25 cellular contexts compared by ENCODE assay signal in the genomic region with DNA sequence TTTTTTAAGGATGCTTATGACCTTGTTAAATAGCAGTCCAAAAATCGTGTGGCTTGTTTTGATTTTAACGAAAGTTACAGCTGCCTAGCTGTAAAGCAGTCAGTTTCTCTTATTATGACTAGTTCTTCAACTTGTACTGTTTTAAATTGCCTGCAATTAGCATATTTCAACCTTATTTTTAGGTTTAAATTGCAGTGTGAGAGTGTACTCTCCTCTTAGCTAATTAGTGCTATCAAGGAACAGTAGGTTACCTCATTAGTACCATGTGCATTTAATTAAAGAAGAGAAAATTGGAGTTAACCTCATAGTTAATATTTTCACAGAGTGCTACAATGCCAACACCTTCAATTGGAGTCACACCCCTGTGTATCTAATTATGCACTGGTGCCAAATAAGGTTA.
"Had no signal": no experiment of that assay in that cellular context is flagged by ENCODE, and none has a peak within 500 bp of the region (broad histone marks: within the 10 kb centered on the region; RNA-seq: fewer than 3 reads in every experiment).

No MANE protein-coding gene starts in this region.

- H2AFZ ChIP-seq: neural progenitor cell, parathyroid adenoma had no signal

- H3K9me3 ChIP-seq: ovary, psoas muscle, right lobe of liver, sigmoid colon, stomach, thoracic aorta, thyroid gland, tibial nerve, upper lobe of left lung, vagina had no signal

- H3K4me2 ChIP-seq: neural progenitor cell had no signal

- H3K36me3 ChIP-seq: neural progenitor cell, ovary, right lobe of liver, sigmoid colon, stomach, thoracic aorta, thyroid gland, tibial nerve, upper lobe of left lung, vagina had no signal

- ATAC-seq: psoas muscle; right cardiac atrium; right lobe of liver; stimulated activated effector memory CD8-positive, alpha-beta T cell treated with anti-CD3 and anti-CD28 coated beads, Interleukin-12 subunit alpha, Interleukin-12 subunit beta, amount 100 ng/mL, for 72 hours; stimulated activated naive B cell treated with anti-CD40 and anti-IgM and Interleukin-4, amounts not matched to agents 10 μg/mL and 1 μg/mL and 100 μg/mL, for 72 hours had no signal

- H3K27me3 ChIP-seq: neural progenitor cell, ovary, right lobe of liver, sigmoid colon, stomach, thyroid gland, tibial nerve, upper lobe of left lung, vagina had no signal

- FAIRE-seq: small intestine, urothelium cell line had no signal

- DNase-seq: occipital lobe; ovary; posterior cingulate gyrus; psoas muscle; right cardiac atrium; right lobe of liver; sigmoid colon; small intestine; stimulated activated CD4-positive, alpha-beta T cell treated with anti-CD3 and anti-CD28 coated beads, Interleukin-15, amount 100 ng/mL, for 24 hours; stimulated activated CD4-positive, alpha-beta T cell treated with anti-CD3 and anti-CD28 coated beads, Interleukin-2, amount 100 ng/mL, for 24 hours; stimulated activated CD4-positive, alpha-beta T cell treated with anti-CD3 and anti-CD28 coated beads, Interleukin-2, amount 100 ng/mL, for 48 hours; stimulated activated CD4-positive, alpha-beta T cell treated with anti-CD3 and anti-CD28 coated beads, Interleukin-4, amount 100 ng/mL, for 24 hours; stimulated activated naive B cell treated with anti-CD40 and anti-IgM and Interleukin-4, amounts not matched to agents 10 μg/mL and 1 μg/mL and 100 μg/mL, for 72 hours; stimulated activated naive CD4-positive, alpha-beta T cell treated with Interleukin-2 at 50 U/mL for 16 hours; stomach; thyroid gland; trophoblast cell; upper lobe of left lung had no signal

- H3K27ac ChIP-seq: neural progenitor cell, ovary, parathyroid adenoma, psoas muscle, right lobe of liver, sigmoid colon, stomach, thoracic aorta, thyroid gland, tibial nerve, upper lobe of left lung, vagina had no signal

- H3K79me2 ChIP-seq: parathyroid adenoma had no signal

- H3K4me3 ChIP-seq: neural progenitor cell, ovary, psoas muscle, right lobe of liver, sigmoid colon, stomach, thoracic aorta, thyroid gland, tibial nerve, upper lobe of left lung, vagina had no signal

- H3K9ac ChIP-seq: neural progenitor cell, parathyroid adenoma had no signal

- H3K4me1 ChIP-seq: neural progenitor cell, parathyroid adenoma, psoas muscle, right lobe of liver, stomach, thyroid gland, upper lobe of left lung, vagina had no signal
